Comparison of ENCODE assay signal across 11 cellular contexts in the genomic region with DNA sequence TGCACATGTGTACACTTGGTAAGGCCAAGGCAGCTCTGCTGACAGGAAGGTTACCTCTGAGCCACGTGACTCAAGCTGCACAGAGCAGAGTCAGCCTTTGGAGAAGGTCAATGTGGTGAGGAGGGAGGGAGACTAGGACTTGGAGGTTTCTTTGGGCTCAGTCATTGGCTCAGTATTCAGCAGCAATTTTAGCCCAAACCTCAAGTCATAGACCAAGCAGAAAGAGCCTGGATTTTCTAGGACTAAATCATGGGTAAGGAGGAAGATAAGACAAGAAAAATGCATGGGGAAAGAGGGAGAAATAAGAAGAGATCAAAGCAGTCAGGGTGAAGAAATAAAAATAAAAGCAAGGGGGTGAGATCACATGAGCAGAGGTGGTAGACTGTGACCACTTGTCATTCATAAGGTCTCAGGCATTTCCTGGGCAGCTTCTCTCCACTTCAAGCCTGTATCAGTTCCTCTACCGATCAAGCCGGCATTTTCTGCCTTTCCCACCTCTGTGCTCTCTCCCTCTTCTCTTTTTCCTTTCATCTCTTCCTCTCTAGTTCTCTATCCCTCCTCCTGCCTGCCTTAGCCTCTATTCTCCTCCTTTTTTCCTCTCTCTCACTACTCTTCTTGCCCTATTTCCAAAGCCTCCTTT. TPM values are rescaled to one million over a fixed set of nuclear protein-coding genes. Genes with fewer than 3 reads are reported as not detected.
DNase-seq lines count a peak whose midpoint lies in the region; ATAC-seq, FAIRE-seq and TF ChIP-seq lines count a peak whose summit lies in the region.
"Had no signal": no experiment of that assay in that cellular context is flagged by ENCODE, and none has a peak within 500 bp of the region (broad histone marks: within the 10 kb centered on the region; RNA-seq: fewer than 3 reads in every experiment).

No MANE protein-coding gene starts in this region.

- DNase-seq in Caki2 (ENCODE audit: low read depth) (peak; percentile 9), GM19239 (ENCODE audit: insufficient read length, low spot score) (no peak), SW480 (ENCODE audit: low spot score) (no peak), D721Med (ENCODE audit: insufficient read length, low spot score) (no peak), posterior vena cava (ENCODE audit: low spot score) (no peak), D341Med (ENCODE audit: low spot score) (no peak)
- no peak for DNase-seq in activated T-helper 2 cell treated with anti-CD3 and anti-CD28 coated beads, Interferon-gamma antibody, Interleukin-2, Interleukin-4, amounts not matched to agents 10 μg/mL and 5 μg/mL and 100 μg/mL, durations not matched to agents 14 hours and 24 hours and 36 hours (ENCODE audit: low spot score)
- DNase-seq: kidney, NCI-H524 had no signal

- peak overlapping the region; percentile 92 for H3K27ac Mint-ChIP-seq in activated T-helper 2 cell treated with anti-CD3 and anti-CD28 coated beads, Interferon-gamma antibody, Interleukin-2, Interleukin-4, amounts not matched to agents 10 μg/mL and 5 μg/mL and 100 μg/mL, durations not matched to agents 14 hours and 24 hours and 36 hours

- peaks cover 6% of the 10 kb centered on the region for H3K36me3 Mint-ChIP-seq in activated T-helper 2 cell treated with anti-CD3 and anti-CD28 coated beads, Interferon-gamma antibody, Interleukin-2, Interleukin-4, amounts not matched to agents 10 μg/mL and 5 μg/mL and 100 μg/mL, durations not matched to agents 14 hours and 24 hours and 36 hours (ENCODE audit: low read depth)

- TF ChIP-seq CTCF in D721Med (IDR thresholded peaks at IDR 0.05; ENCODE audit: insufficient read depth, missing control alignments), result no peak

- H3K4me3 Mint-ChIP-seq in activated T-helper 2 cell treated with anti-CD3 and anti-CD28 coated beads, Interferon-gamma antibody, Interleukin-2, Interleukin-4, amounts not matched to agents 10 μg/mL and 5 μg/mL and 100 μg/mL, durations not matched to agents 14 hours and 24 hours and 36 hours (ENCODE audit: low read depth), result peak overlapping the region; percentile 4

- FAIRE-seq in GM19239 (lab: Jason Lieb, UNC) (peak; percentile 98), D721Med (lab: Jason Lieb, UNC) (no peak)
- FAIRE-seq: G401.6, kidney had no signal

- ATAC-seq in HG03064 (IDR thresholded peaks at IDR 0.05; ENCODE audit: low read depth, unreplicated experiment), result peak; percentile 89

- H3K4me1 Mint-ChIP-seq in activated T-helper 2 cell treated with anti-CD3 and anti-CD28 coated beads, Interferon-gamma antibody, Interleukin-2, Interleukin-4, amounts not matched to agents 10 μg/mL and 5 μg/mL and 100 μg/mL, durations not matched to agents 14 hours and 24 hours and 36 hours (ENCODE audit: low read depth), result peaks cover 36% of the 10 kb centered on the region

- H3K9me3 Mint-ChIP-seq in activated T-helper 2 cell treated with anti-CD3 and anti-CD28 coated beads, Interferon-gamma antibody, Interleukin-2, Interleukin-4, amounts not matched to agents 10 μg/mL and 5 μg/mL and 100 μg/mL, durations not matched to agents 14 hours and 24 hours and 36 hours, result no peaks in the 10 kb centered on the region

- intact Hi-C loops in activated T-helper 2 cell treated with anti-CD3 and anti-CD28 coated beads, Interferon-gamma antibody, Interleukin-2, Interleukin-4, amounts not matched to agents 10 μg/mL and 5 μg/mL and 100 μg/mL, durations not matched to agents 14 hours and 24 hours and 36 hours (cut with micrococcal nuclease), result loop anchor here (1.0 to 5.0 kb wide), 4 partner anchors 16 to 85 kb away; no protein-coding TSS in a partner anchor
- intact Hi-C loops in posterior vena cava (cut with DNase I), result no loop called here

- H3K27me3 Mint-ChIP-seq in activated T-helper 2 cell treated with anti-CD3 and anti-CD28 coated beads, Interferon-gamma antibody, Interleukin-2, Interleukin-4, amounts not matched to agents 10 μg/mL and 5 μg/mL and 100 μg/mL, durations not matched to agents 14 hours and 24 hours and 36 hours (ENCODE audit: low read depth), result no peaks in the 10 kb centered on the region

- in situ Hi-C loops in Caki2 (cut with HindIII; ENCODE audit: low pct_unique_long_range_greater_than_20kb, low sequenced_read_pairs), result no loop called here

RNA-seq across cellular contexts. Expression of a gene that starts 51.7 kb away (rescaled TPM):
- total RNA-seq in Caki2 (2014; rRNA removed; shearing (Covaris generic); ENCODE audit: low replicate concordance), result 21.7 and 37.5 TPM in 2 replicates
- total RNA-seq in activated T-helper 2 cell treated with anti-CD3 and anti-CD28 coated beads, Interferon-gamma antibody, Interleukin-2, Interleukin-4, amounts not matched to agents 10 μg/mL and 5 μg/mL and 100 μg/mL, durations not matched to agents 14 hours and 24 hours and 36 hours, result 21.0 and 21.7 TPM in 2 replicates
- total RNA-seq in posterior vena cava, result 1 to 10 TPM; 4.7 to 8.0 TPM
